In genomic region chr4:186260117-186260503, GRCh38 we compare ENCODE assay signal across 2 cellular contexts.
TF ChIP-seq lines count a peak whose summit lies in the region.

No MANE protein-coding gene starts in this region.

TF ChIP-seq in GM23338, 12 proteins besides CTCF, POLR2A, EP300 and RAD21:
- TF ChIP-seq ZNF462 (CRISPR knock-in tag; IDR thresholded peaks at IDR 0.05) = no peak
- TF ChIP-seq STAT1 (IDR thresholded peaks at IDR 0.05; ENCODE audit: unreplicated experiment) = no peak
- no peak for TF ChIP-seq EZH2 (IDR thresholded peaks at IDR 0.05; ENCODE audit: low read depth, unreplicated experiment)
- TF ChIP-seq POLR2AphosphoS5 (IDR thresholded peaks at IDR 0.05; ENCODE audit: low read depth) = no peak
- no peak for TF ChIP-seq CREB1 (CRISPR knock-in tag; IDR thresholded peaks at IDR 0.05; ENCODE audit: low read depth)
- no peak for TF ChIP-seq ZNF331 (CRISPR knock-in tag; IDR thresholded peaks at IDR 0.05; ENCODE audit: low read depth)
- TF ChIP-seq NANOG (IDR thresholded peaks at IDR 0.05; ENCODE audit: borderline replicate concordance) = no peak
- TF ChIP-seq REST (IDR thresholded peaks at IDR 0.05; ENCODE audit: unreplicated experiment) = no peak
- TF ChIP-seq EZH2phosphoT487 (IDR thresholded peaks at IDR 0.05; ENCODE audit: unreplicated experiment) = no peak
- TF ChIP-seq ZNF114 (CRISPR knock-in tag; IDR thresholded peaks at IDR 0.05) = no peak
- no peak for TF ChIP-seq ETS1 (IDR thresholded peaks at IDR 0.05)
- no peak for TF ChIP-seq JUNB (IDR thresholded peaks at IDR 0.05; ENCODE audit: unreplicated experiment)

TF ChIP-seq in liver, 16 proteins besides CTCF, POLR2A, EP300 and RAD21:
- TF ChIP-seq TAF1 (conservative IDR thresholded peaks at IDR 0.05) (peak; percentile 90), HNF4A (conservative IDR thresholded peaks at IDR 0.05) (no peak), ATF3 (IDR thresholded peaks at IDR 0.05) (no peak), REST (IDR thresholded peaks at IDR 0.05) (peak; percentile 79)
